2 cellular contexts compared by ENCODE assay signal in genomic region chr4:122285285-122285684, GRCh38.
TF ChIP-seq lines count a peak whose summit lies in the region.

No MANE protein-coding gene starts in this region.

TF ChIP-seq in IMR-90, 13 proteins besides CTCF, POLR2A, EP300 and RAD21 (continued from another document):
- no peak for TF ChIP-seq USF2 (IDR thresholded peaks at IDR 0.05; ENCODE audit: low read depth, low read length)
- no peak for TF ChIP-seq MXI1 (IDR thresholded peaks at IDR 0.05; ENCODE audit: borderline replicate concordance, low read depth, low read length)
- no peak for TF ChIP-seq NFE2L2 (IDR thresholded peaks at IDR 0.05; ENCODE audit: low read depth, low read length)
- TF ChIP-seq BHLHE40 (IDR thresholded peaks at IDR 0.05; ENCODE audit: low read depth, low read length): no peak
- TF ChIP-seq ELK1 (IDR thresholded peaks at IDR 0.05; ENCODE audit: borderline replicate concordance, low read depth, low read length): no peak
- TF ChIP-seq CEBPB (IDR thresholded peaks at IDR 0.05; ENCODE audit: low read depth, low read length): no peak
- TF ChIP-seq RFX5 (IDR thresholded peaks at IDR 0.05; ENCODE audit: low read depth, low read length): no peak

TF ChIP-seq in K562, 482 proteins besides CTCF, POLR2A, EP300 and RAD21 (continued from another document and continues in another):
- no peak for TF ChIP-seq ZBTB33 (CRISPR knock-in tag; IDR thresholded peaks at IDR 0.05)
- no peak for TF ChIP-seq HCFC1 (IDR thresholded peaks at IDR 0.05; ENCODE audit: low read depth, low read length)
- TF ChIP-seq CCAR2 (IDR thresholded peaks at IDR 0.05; ENCODE audit: low read depth, low read length): no peak
- no peak for TF ChIP-seq HMG20A (CRISPR knock-in tag; conservative IDR thresholded peaks at IDR 0.05)
- no peak for TF ChIP-seq HINFP (tag; conservative IDR thresholded peaks at IDR 0.05; ENCODE audit: low read depth)
- TF ChIP-seq JUN (IDR thresholded peaks at IDR 0.05; ENCODE audit: borderline replicate concordance, low read depth, low read length): peak; percentile 55; the same call in 1 of the 2 replicates
- no peak for TF ChIP-seq JUN (CRISPR knock-in tag; IDR thresholded peaks at IDR 0.05; ENCODE audit: borderline replicate concordance)
- TF ChIP-seq C11orf30 (IDR thresholded peaks at IDR 0.05; ENCODE audit: low read depth): peak; percentile 83
- no peak for TF ChIP-seq ZNF586 (CRISPR knock-in tag; conservative IDR thresholded peaks at IDR 0.05)
- TF ChIP-seq GATAD2B (IDR thresholded peaks at IDR 0.05; ENCODE audit: borderline replicate concordance): no peak
- no peak for TF ChIP-seq MLX (CRISPR knock-in tag; conservative IDR thresholded peaks at IDR 0.05)
- peak in 1 of 2 experiments; percentile 57; a peak in 1 of 3 replicates for TF ChIP-seq CBX3 (IDR thresholded peaks at IDR 0.05; ENCODE audit: borderline replicate concordance in 1 of 2, low read length in 2 of 2)
- TF ChIP-seq ATF3 (IDR thresholded peaks at IDR 0.05): peak; percentile 85
- no peak for TF ChIP-seq ATF3 (CRISPR knock-in tag; conservative IDR thresholded peaks at IDR 0.05)
- TF ChIP-seq JUND (IDR thresholded peaks at IDR 0.05; ENCODE audit: borderline replicate concordance, low read depth, low read length): peak; percentile 88
- TF ChIP-seq JUND (tag; IDR thresholded peaks at IDR 0.05; ENCODE audit: borderline replicate concordance, low read depth, low read length): peak; percentile 90; the same call in 2 of the 3 replicates
- no peak for TF ChIP-seq ZNF133 (CRISPR knock-in tag; IDR thresholded peaks at IDR 0.05)
- no peak for TF ChIP-seq NFYB (IDR thresholded peaks at IDR 0.05; ENCODE audit: extremely low read depth, insufficient read length)
- no peak for TF ChIP-seq GATAD2A (IDR thresholded peaks at IDR 0.05)
- peak; percentile 88 for TF ChIP-seq NFE2 (IDR thresholded peaks at IDR 0.05; ENCODE audit: low read depth)
- no peak for TF ChIP-seq HEY1 (CRISPR knock-in tag; IDR thresholded peaks at IDR 0.05; ENCODE audit: borderline replicate concordance)
- 0 out of 2 replicates have a peak, but pooled peaks have one; percentile 39 for TF ChIP-seq CHAMP1 (IDR thresholded peaks at IDR 0.05)
- peak; percentile 51; the same call in 1 of the 2 replicates for TF ChIP-seq MAFF (IDR thresholded peaks at IDR 0.05; ENCODE audit: low read length)
- no peak for TF ChIP-seq CREB3 (tag; conservative IDR thresholded peaks at IDR 0.05; ENCODE audit: low read depth)
- peak; percentile 40; the same call in 1 of the 2 replicates for TF ChIP-seq ZNF592 (IDR thresholded peaks at IDR 0.05)
- TF ChIP-seq KDM2B (CRISPR knock-in tag; IDR thresholded peaks at IDR 0.05): no peak
- no peak for TF ChIP-seq ZNF174 (CRISPR knock-in tag; IDR thresholded peaks at IDR 0.05)
- TF ChIP-seq ZNF175 (CRISPR knock-in tag; IDR thresholded peaks at IDR 0.05; ENCODE audit: low read depth): no peak
- no peak for TF ChIP-seq GTF3C2 (IDR thresholded peaks at IDR 0.05; ENCODE audit: borderline replicate concordance, extremely low read depth, insufficient read length)
- TF ChIP-seq TFAP4 (CRISPR knock-in tag; IDR thresholded peaks at IDR 0.05; ENCODE audit: borderline replicate concordance): no peak
- TF ChIP-seq HDAC2 (IDR thresholded peaks at IDR 0.05): no peak
- TF ChIP-seq MAFG (tag; conservative IDR thresholded peaks at IDR 0.05): peak; percentile 78
- TF ChIP-seq CTCFL (IDR thresholded peaks at IDR 0.05; ENCODE audit: borderline replicate concordance, insufficient read depth, low read depth, low read length, poor library complexity, severe bottlenecking): no peak
- TF ChIP-seq RAD51 (IDR thresholded peaks at IDR 0.05; ENCODE audit: borderline replicate concordance, low read depth): no peak
- TF ChIP-seq TARDBP (IDR thresholded peaks at IDR 0.05): no peak
- TF ChIP-seq HLTF (IDR thresholded peaks at IDR 0.05): no peak
- peak; percentile 61 for TF ChIP-seq ARID1B (IDR thresholded peaks at IDR 0.05)
- TF ChIP-seq ZBTB17 (CRISPR knock-in tag; IDR thresholded peaks at IDR 0.05): no peak
- peak; percentile 69 for TF ChIP-seq EHMT2 (IDR thresholded peaks at IDR 0.05)
- no peak for TF ChIP-seq HNRNPK (IDR thresholded peaks at IDR 0.05; ENCODE audit: low read depth, low read length, poor library complexity, severe bottlenecking)
- no peak for TF ChIP-seq PRPF4 (IDR thresholded peaks at IDR 0.05; ENCODE audit: insufficient read depth, low read depth, low read length, poor library complexity, severe bottlenecking)
- TF ChIP-seq ZNF444 (CRISPR knock-in tag; IDR thresholded peaks at IDR 0.05): no peak
- TF ChIP-seq GATA2 (CRISPR knock-in tag; IDR thresholded peaks at IDR 0.05): no peak
